ENCODE assay signal across 17 cellular contexts in genomic region chrX:115367956-115368355, GRCh38.
A peak's percentile ranks its signal among the peaks of the same experiment; 100 is the strongest.
DNase-seq lines count a peak whose midpoint lies in the region; ATAC-seq and TF ChIP-seq lines count a peak whose summit lies in the region.
"Had no signal": no experiment of that assay in that cellular context is flagged by ENCODE, and none has a peak within 500 bp of the region (broad histone marks: within the 10 kb centered on the region; RNA-seq: fewer than 3 reads in every experiment).

No MANE protein-coding gene starts in this region.

- peaks cover 68% of the 10 kb centered on the region for H3K4me1 Mint-ChIP-seq in neural progenitor cell

- H3F3A ChIP-seq in SK-N-SH (replicated peaks; ENCODE audit: insufficient read depth) (peaks cover 3% of the 10 kb centered on the region), neural progenitor cell (ENCODE audit: low read depth) (peaks cover 11% of the 10 kb centered on the region)

- CTCF ChIA-PET in SK-N-SH (lab: Yijun Ruan, JAX) = no interaction called here

- H2AFZ ChIP-seq in SK-N-SH (ENCODE audit: low read depth) = peak overlapping the region; percentile 24; the same call in 1 of the 2 replicates
- H2AFZ ChIP-seq in fibroblast of lung (ENCODE audit: low read length) = no peak overlapping the region
- no peak overlapping the region for H2AFZ ChIP-seq in neural progenitor cell (replicated peaks)

- no peak for TF ChIP-seq RAD21 in SK-N-SH (IDR thresholded peaks at IDR 0.05; ENCODE audit: low read length)

- POLR2A ChIA-PET in SK-N-SH (lab: Yijun Ruan, JAX) = no interaction called here

- peak overlapping the region; percentile 59 for H3K27ac Mint-ChIP-seq in neural progenitor cell
- H3K27ac Mint-ChIP-seq: dendritic cell treated with granulocyte-macrophage colony-stimulating factor and Interleukin-4, amounts not matched to agents 40 ng/mL and 50 ng/mL, for 4 days had no signal

- no peaks in the 10 kb centered on the region for H3K79me2 ChIP-seq in SK-N-SH (ENCODE audit: insufficient read depth)
- H3K79me2 ChIP-seq in fibroblast of lung (ENCODE audit: control insufficient read depth, insufficient read depth, low read length) = no peaks in the 10 kb centered on the region
- no peaks in the 10 kb centered on the region for H3K79me2 ChIP-seq in neural progenitor cell (ENCODE audit: low read depth)

- H3K4me2 ChIP-seq in SK-N-SH = no peak overlapping the region
- H3K4me2 ChIP-seq in fibroblast of lung (ENCODE audit: extremely low read depth, insufficient read depth, low read length) = no peak overlapping the region
- H3K4me2 ChIP-seq in neural progenitor cell = no peak overlapping the region

- intact Hi-C loops in right cardiac atrium (cut with DNase I) (no loop called here), mucosa of descending colon (cut with DNase I, micrococcal nuclease) (no loop called here)

- no peaks in the 10 kb centered on the region for H3K36me3 Mint-ChIP-seq in neural progenitor cell

- H4K20me1 ChIP-seq in SK-N-SH (ENCODE audit: insufficient read depth) (no peaks in the 10 kb centered on the region), fibroblast of lung (ENCODE audit: control insufficient read depth, extremely low read depth, insufficient read depth, low read length) (no peaks in the 10 kb centered on the region), neural progenitor cell (ENCODE audit: low read depth) (no peaks in the 10 kb centered on the region)

- H3K9me2 ChIP-seq in SK-N-SH = no peaks in the 10 kb centered on the region

- H3K4me3 ChIP-seq in SK-N-SH (ENCODE audit: low read depth in 2 of 2, low read length in 1 of 2) = no peak overlapping the region
- no peak overlapping the region for H3K4me3 ChIP-seq in fibroblast of lung (replicated peaks in 1 of 4; ENCODE audit: control extremely low read depth in 1 of 4, insufficient read depth in 1 of 4, low read depth in 3 of 4, low read length in 4 of 4)
- H3K4me3 ChIP-seq in neural progenitor cell = no peak overlapping the region
- H3K4me3 ChIP-seq in right cardiac atrium (ENCODE audit: low read length) = no peak overlapping the region
- H3K4me3 ChIP-seq in mucosa of descending colon = no peak overlapping the region
- H3K4me3 ChIP-seq: gastrocnemius medialis, skin epidermis had no signal

- no peaks in the 10 kb centered on the region for H3K9me3 ChIP-seq in SK-N-SH
- H3K9me3 ChIP-seq in fibroblast of lung (ENCODE audit: control insufficient read depth, insufficient read depth, low read depth, low read length) = no peaks in the 10 kb centered on the region
- H3K9me3 ChIP-seq in neural progenitor cell (ENCODE audit: low read depth) = no peaks in the 10 kb centered on the region
- no peaks in the 10 kb centered on the region for H3K9me3 ChIP-seq in right cardiac atrium (ENCODE audit: control insufficient read depth, low read length)
- no peaks in the 10 kb centered on the region for H3K9me3 ChIP-seq in mucosa of descending colon
- H3K9me3 ChIP-seq: gastrocnemius medialis had no signal

- H3K9me3 Mint-ChIP-seq in neural progenitor cell = no peaks in the 10 kb centered on the region
- H3K9me3 Mint-ChIP-seq: dendritic cell treated with granulocyte-macrophage colony-stimulating factor and Interleukin-4, amounts not matched to agents 40 ng/mL and 50 ng/mL, for 4 days; natural killer cell treated with Interleukin-12 subunit alpha and Interleukin-12 subunit beta and Interleukin-15 and Interleukin-18, amount 100 ng/mL, for 72 hours had no signal

- 0 out of 4 replicates have a peak, but pooled peaks cover 0 to 9% of the 10 kb centered on the region in 2 experiments for H3K4me1 ChIP-seq in SK-N-SH (ENCODE audit: control insufficient read depth in 1 of 2, insufficient read depth in 2 of 2, low read depth in 1 of 2, low read length in 1 of 2)
- peaks cover 3% of the 10 kb centered on the region for H3K4me1 ChIP-seq in fibroblast of lung (ENCODE audit: control insufficient read depth, extremely low read depth, insufficient read depth, low read length)
- peaks cover 18% of the 10 kb centered on the region for H3K4me1 ChIP-seq in neural progenitor cell
- no peaks in the 10 kb centered on the region for H3K4me1 ChIP-seq in right cardiac atrium (ENCODE audit: control insufficient read depth, insufficient read depth, low read length)
- no peaks in the 10 kb centered on the region for H3K4me1 ChIP-seq in mucosa of descending colon (ENCODE audit: low read depth)
- H3K4me1 ChIP-seq: gastrocnemius medialis had no signal

- no peak overlapping the region for H3K4me3 Mint-ChIP-seq in neural progenitor cell
- H3K4me3 Mint-ChIP-seq: dendritic cell treated with granulocyte-macrophage colony-stimulating factor and Interleukin-4, amounts not matched to agents 40 ng/mL and 50 ng/mL, for 4 days had no signal

- H3K27me3 Mint-ChIP-seq in neural progenitor cell (ENCODE audit: insufficient read depth, low read depth) = peaks cover 5% of the 10 kb centered on the region
- H3K27me3 Mint-ChIP-seq: dendritic cell treated with granulocyte-macrophage colony-stimulating factor and Interleukin-4, amounts not matched to agents 40 ng/mL and 50 ng/mL, for 4 days had no signal

- H3K27ac ChIP-seq in SK-N-SH (ENCODE audit: low read depth in 2 of 2, low read length in 1 of 2) (peak overlapping the region; percentile 34 to 77; a peak in 3 of 4 replicates), fibroblast of lung (ENCODE audit: insufficient read depth, low read length) (no peak overlapping the region), neural progenitor cell (no peak overlapping the region), right cardiac atrium (ENCODE audit: low read length) (no peak overlapping the region)
- H3K27ac ChIP-seq: gastrocnemius medialis had no signal

- no peaks in the 10 kb centered on the region for H3K36me3 ChIP-seq in SK-N-SH (replicated peaks in 1 of 2; ENCODE audit: control insufficient read depth in 1 of 2, insufficient read depth in 2 of 2, low read length in 1 of 2)
- H3K36me3 ChIP-seq in fibroblast of lung (ENCODE audit: control insufficient read depth, insufficient read depth, low read length) = no peaks in the 10 kb centered on the region
- H3K36me3 ChIP-seq in neural progenitor cell = no peaks in the 10 kb centered on the region
- H3K36me3 ChIP-seq in mucosa of descending colon (ENCODE audit: low read depth) = no peaks in the 10 kb centered on the region
- H3K36me3 ChIP-seq: gastrocnemius medialis had no signal

- H3K9ac ChIP-seq in SK-N-SH = no peak overlapping the region
- H3K9ac ChIP-seq in fibroblast of lung (ENCODE audit: insufficient read depth, low read length) = no peak overlapping the region
- no peak overlapping the region for H3K9ac ChIP-seq in neural progenitor cell

- H3K27me3 ChIP-seq in SK-N-SH (ENCODE audit: insufficient read depth) (no peaks in the 10 kb centered on the region), fibroblast of lung (ENCODE audit: control insufficient read depth, insufficient read depth, low read length) (no peaks in the 10 kb centered on the region), neural progenitor cell (no peaks in the 10 kb centered on the region), right cardiac atrium (ENCODE audit: control insufficient read depth, insufficient read depth) (no peaks in the 10 kb centered on the region)
- H3K27me3 ChIP-seq: gastrocnemius medialis had no signal

- no peak for TF ChIP-seq CTCF in SK-N-SH (IDR thresholded peaks at IDR 0.05)
- TF ChIP-seq CTCF in fibroblast of lung (conservative IDR thresholded peaks at IDR 0.05 in 1 of 2, IDR thresholded peaks at IDR 0.05 in 1 of 2; ENCODE audit: low read depth in 1 of 2, low read length in 2 of 2) = no peak
- no peak for TF ChIP-seq CTCF in neural progenitor cell (IDR thresholded peaks at IDR 0.05)
- TF ChIP-seq CTCF in mucosa of descending colon (IDR thresholded peaks at IDR 0.05) = no peak

- WGBS in SK-N-SH (ENCODE audit: low lambda C conversion rate) = 19% methylated on average over 3 of the region's 3 CpGs
- 81% methylated on average over 3 of the region's 3 CpGs for WGBS in right cardiac atrium

- DNase-seq in Ammon's horn (ENCODE audit: low spot score) = peak; percentile 28
- DNase-seq in SK-N-SH = no peak
- peak; percentile 22 to 52 for DNase-seq in fibroblast of lung (ENCODE audit: low read depth in 2 of 2)
- DNase-seq in neural progenitor cell (ENCODE audit: low spot score) = no peak
- no peak for DNase-seq in right cardiac atrium
- no peak for DNase-seq in mucosa of descending colon
- no peak for DNase-seq in SK-N-DZ (ENCODE audit: low spot score)
- no peak for DNase-seq in H4 (ENCODE audit: low spot score)
- DNase-seq: activated CD4-positive, alpha-beta T cell treated with anti-CD3 and anti-CD28 coated beads for 4 hours; activated T-cell treated with anti-CD3 and anti-CD28 coated beads for 4 hours; gastrocnemius medialis; NCI-H510A had no signal

- no peak for ATAC-seq in right cardiac atrium
- no peak for ATAC-seq in mucosa of descending colon
- ATAC-seq: gastrocnemius medialis, HepG2, Panc1 had no signal

- TF ChIP-seq EP300 in SK-N-SH (IDR thresholded peaks at IDR 0.05; ENCODE audit: borderline replicate concordance in 1 of 2, low read depth in 1 of 2, low read length in 1 of 2) = no peak

TF ChIP-seq in SK-N-SH, 30 proteins besides CTCF, POLR2A, EP300 and RAD21:
- TF ChIP-seq CHD2 (IDR thresholded peaks at IDR 0.05; ENCODE audit: low read length, partially characterized antibody) (no peak), EZH2phosphoT487 (IDR thresholded peaks at IDR 0.05; ENCODE audit: borderline replicate concordance, low read depth) (no peak), SMC3 (IDR thresholded peaks at IDR 0.05; ENCODE audit: low read depth, low read length) (no peak), JUND (IDR thresholded peaks at IDR 0.05) (peak; percentile 33; the same call in 1 of the 2 replicates), NFIC (IDR thresholded peaks at IDR 0.05; ENCODE audit: borderline replicate concordance) (peak; percentile 10; the same call in 1 of the 2 replicates)
- TF ChIP-seq, protein P1, sequence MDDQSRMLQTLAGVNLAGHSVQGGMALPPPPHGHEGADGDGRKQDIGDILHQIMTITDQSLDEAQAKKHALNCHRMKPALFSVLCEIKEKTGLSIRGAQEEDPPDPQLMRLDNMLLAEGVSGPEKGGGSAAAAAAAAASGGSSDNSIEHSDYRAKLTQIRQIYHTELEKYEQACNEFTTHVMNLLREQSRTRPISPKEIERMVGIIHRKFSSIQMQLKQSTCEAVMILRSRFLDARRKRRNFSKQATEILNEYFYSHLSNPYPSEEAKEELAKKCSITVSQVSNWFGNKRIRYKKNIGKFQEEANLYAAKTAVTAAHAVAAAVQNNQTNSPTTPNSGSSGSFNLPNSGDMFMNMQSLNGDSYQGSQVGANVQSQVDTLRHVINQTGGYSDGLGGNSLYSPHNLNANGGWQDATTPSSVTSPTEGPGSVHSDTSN (IDR thresholded peaks at IDR 0.05) = peak; percentile 74

Comparison
In these comparisons a context has a peak if more than half of its experiments do, and no peak if none do; other contexts are left out.
1. DNase-seq: peak in Ammon's horn (single experiment) and fibroblast of lung (2 of 2); none in SK-N-SH (single experiment), neural progenitor cell (single experiment), right cardiac atrium (0 of 3), mucosa of descending colon (0 of 3), SK-N-DZ (single experiment) and H4 (single experiment).
2. H3K27ac ChIP-seq: peak in SK-N-SH (2 of 2); none in fibroblast of lung (single experiment), neural progenitor cell (single experiment) and right cardiac atrium (single experiment).